ENCODE assay signal across 22 cellular contexts in the genomic region with DNA sequence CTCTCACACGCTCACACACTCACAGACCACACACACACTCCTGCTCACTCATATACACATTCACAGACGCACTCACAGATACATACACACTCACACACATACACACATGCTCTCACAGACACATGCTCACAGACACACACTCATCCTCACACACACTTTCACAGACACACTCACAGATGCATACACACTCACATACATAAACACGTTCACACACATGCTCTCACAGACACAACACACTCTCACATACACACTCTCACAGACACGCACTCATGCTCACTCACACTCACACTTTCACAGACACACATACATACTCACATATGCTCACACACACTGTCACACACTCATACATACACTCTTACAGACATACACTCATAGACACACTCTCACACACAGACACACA.
DNase-seq lines count a peak whose midpoint lies in the region; ATAC-seq, FAIRE-seq and TF ChIP-seq lines count a peak whose summit lies in the region.
"Had no signal": no experiment of that assay in that cellular context is flagged by ENCODE, and none has a peak within 500 bp of the region (broad histone marks: within the 10 kb centered on the region; RNA-seq: fewer than 3 reads in every experiment).

No MANE protein-coding gene starts in this region.

- ATAC-seq in IMR-90 (ENCODE audit: low read depth) (no peak), left lobe of liver (no peak), GM19455 (IDR thresholded peaks at IDR 0.05; ENCODE audit: unreplicated experiment) (no peak), HG03342 (IDR thresholded peaks at IDR 0.05; ENCODE audit: unreplicated experiment) (no peak)
- ATAC-seq: A549, GM23338 had no signal

- no peaks in the 10 kb centered on the region for H3K79me1 ChIP-seq in IMR-90 (ENCODE audit: low read depth in 1 of 2, low read length in 2 of 2)
- H3K79me1 ChIP-seq in H1 (ENCODE audit: low read depth, low read length) = no peaks in the 10 kb centered on the region

- no peak overlapping the region for H2AFZ ChIP-seq in IMR-90 (replicated peaks; ENCODE audit: low read length, poor library complexity)
- H2AFZ ChIP-seq in H1 (ENCODE audit: low read length) = no peak overlapping the region
- H2AFZ ChIP-seq: GM23338 had no signal

- H3K4me1 ChIP-seq in HEK293 (ENCODE audit: control insufficient read depth, insufficient read depth, low read length) (no peaks in the 10 kb centered on the region), IMR-90 (ENCODE audit: control insufficient read depth, insufficient read depth, low read length) (no peaks in the 10 kb centered on the region), H1 (replicated peaks in 1 of 4; ENCODE audit: control insufficient read depth in 3 of 4, insufficient read depth in 4 of 4, low read length in 3 of 4) (peaks cover 0 to 5% (median 0%) of the 10 kb centered on the region in 4 experiments; a peak in 2 of 7 replicates)
- H3K4me1 ChIP-seq: A549, BE2C, HAP-1 had no signal

- in situ Hi-C loops in IMR-90 (cut with MboI; ENCODE audit: low sequenced_read_pairs) = no loop called here

- H2AK9ac ChIP-seq in IMR-90 (replicated peaks; ENCODE audit: low read depth, low read length, poor library complexity) = no peak overlapping the region

- intact Hi-C loops in IMR-90 (cut with micrococcal nuclease) = no loop called here

- FAIRE-seq in H1 (lab: Jason Lieb, UNC) = no peak
- peak; percentile 98 for FAIRE-seq in urothelium cell line (lab: Jason Lieb, UNC)
- FAIRE-seq: A549, G401.6, GM12892, H54 had no signal

- dilution Hi-C loops in IMR-90 (cut with HindIII; ENCODE audit: low sequenced_read_pairs, unreplicated experiment) = no loop called here

- H3K56ac ChIP-seq in IMR-90 (ENCODE audit: extremely low read depth, insufficient read depth, low read length) (no peak overlapping the region), H1 (replicated peaks; ENCODE audit: insufficient read length, low read depth, low read length) (peak overlapping the region; percentile 88)

- TF ChIP-seq POLR2A in IMR-90 (IDR thresholded peaks at IDR 0.05; ENCODE audit: low read depth, low read length) (no peak), H1 (IDR thresholded peaks at IDR 0.05; ENCODE audit: control extremely low read depth in 1 of 2, low read depth in 2 of 2, low read length in 2 of 2) (no peak)

- no peak overlapping the region for H4K8ac ChIP-seq in IMR-90 (ENCODE audit: low read depth in 2 of 2, low read length in 2 of 2)
- H4K8ac ChIP-seq in H1 (ENCODE audit: extremely low read depth, insufficient read depth, low read length) = no peak overlapping the region

- H4K20me1 ChIP-seq in IMR-90 (ENCODE audit: insufficient read depth, low read length) = no peaks in the 10 kb centered on the region
- H4K20me1 ChIP-seq in H1 (replicated peaks in 1 of 2; ENCODE audit: control insufficient read depth in 1 of 2, insufficient read depth in 2 of 2, low read length in 2 of 2) = peaks cover 0 to 4% of the 10 kb centered on the region in 2 experiments
- H4K20me1 ChIP-seq: BLaER1 treated with 17β-estradiol and CSF1 and Interleukin-3, amounts not matched to agents 10 nM and 100 nM had no signal

- no TSS peak for BruUV-seq in IMR-90 (replicated peaks; lab: Mats Ljungman, UMichigan)

- H2AK5ac ChIP-seq in IMR-90 (ENCODE audit: low read depth, low read length) (no peak overlapping the region), H1 (ENCODE audit: low read depth, low read length) (peak overlapping the region; percentile 56; the same call in 1 of the 2 replicates)

- H3K9me3 ChIP-seq in HEK293 (ENCODE audit: control insufficient read depth, insufficient read depth, low read depth, low read length) (no peaks in the 10 kb centered on the region), IMR-90 (ENCODE audit: control insufficient read depth, insufficient read depth, low read length) (peaks cover 41% of the 10 kb centered on the region), H1 (ENCODE audit: insufficient read depth in 2 of 2, low read depth in 1 of 2, low read length in 1 of 2) (no peaks in the 10 kb centered on the region)
- H3K9me3 ChIP-seq: A549; BLaER1 treated with 17β-estradiol and CSF1 and Interleukin-3, amounts not matched to agents 10 nM and 100 nM; HAP-1 had no signal

- no peak overlapping the region for H4K5ac ChIP-seq in IMR-90 (ENCODE audit: low read depth, low read length)
- no peak overlapping the region for H4K5ac ChIP-seq in H1 (ENCODE audit: insufficient read length, low read depth, low read length)

- H2BK5ac ChIP-seq in IMR-90 (ENCODE audit: low read depth, low read length, poor library complexity, severe bottlenecking) (peak overlapping the region; percentile 70), H1 (ENCODE audit: low read depth, low read length) (peak overlapping the region; percentile 72)

- no peak overlapping the region for H3K23ac ChIP-seq in IMR-90 (ENCODE audit: low read depth, low read length)
- no peak overlapping the region for H3K23ac ChIP-seq in H1 (ENCODE audit: insufficient read length)

- H3K18ac ChIP-seq in IMR-90 (ENCODE audit: low read depth, low read length) (no peak overlapping the region), H1 (ENCODE audit: extremely low read depth, low read length) (no peak overlapping the region)

- no peaks in the 10 kb centered on the region for H3K36me3 ChIP-seq in HEK293 (ENCODE audit: control insufficient read depth in 2 of 2, insufficient read depth in 1 of 2, low read length in 2 of 2)
- no peaks in the 10 kb centered on the region for H3K36me3 ChIP-seq in IMR-90 (ENCODE audit: control insufficient read depth, insufficient read depth, low read length)
- H3K36me3 ChIP-seq in H1 (ENCODE audit: control insufficient read depth in 2 of 4, insufficient read depth in 4 of 4, low read length in 3 of 4) = no peaks in the 10 kb centered on the region
- H3K36me3 ChIP-seq: BE2C; BLaER1 treated with 17β-estradiol and CSF1 and Interleukin-3, amounts not matched to agents 10 nM and 100 nM; HAP-1 had no signal

- no peak overlapping the region for H2BK120ac ChIP-seq in IMR-90 (ENCODE audit: low read depth, low read length)
- no peak overlapping the region for H2BK120ac ChIP-seq in H1 (replicated peaks; ENCODE audit: low read depth, low read length)

- H2BK20ac ChIP-seq in IMR-90 (ENCODE audit: low read depth, low read length) = no peak overlapping the region
- H2BK20ac ChIP-seq in H1 (ENCODE audit: low read length) = 0 out of 2 replicates have a peak overlapping the region, but pooled peaks have one; percentile 2

- CTCF ChIA-PET in HEK293 (lab: Yijun Ruan, JAX) (no interaction called here), IMR-90 (lab: Yijun Ruan, JAX) (no interaction called here), H1 (lab: Charles Lee; ENCODE audit: partially characterized antibody) (no interaction called here)

- POLR2A ChIA-PET in HEK293 (lab: Yijun Ruan, JAX) = no interaction called here
- POLR2A ChIA-PET in IMR-90 (lab: Charles Lee; ENCODE audit: unreplicated experiment) = no interaction called here
- POLR2A ChIA-PET in H1 (lab: Charles Lee; ENCODE audit: partially characterized antibody) = no interaction called here

- no peaks in the 10 kb centered on the region for H3K9me1 ChIP-seq in IMR-90 (ENCODE audit: insufficient read depth, low read length)

- TF ChIP-seq CTCF in HEK293 (tag by site-specific recombination; IDR thresholded peaks at IDR 0.05) (no peak), IMR-90 (conservative IDR thresholded peaks at IDR 0.05; ENCODE audit: low read depth, low read length) (no peak), H1 (IDR thresholded peaks at IDR 0.05; ENCODE audit: control extremely low read depth in 1 of 3, insufficient read depth in 1 of 3, low read depth in 1 of 3, low read length in 3 of 3) (no peak)

- H3K27ac ChIP-seq in HEK293 (ENCODE audit: extremely low read depth, low read depth, low read length) = no peak overlapping the region
- H3K27ac ChIP-seq in IMR-90 (ENCODE audit: insufficient read depth, low read length) = no peak overlapping the region
- no peak overlapping the region for H3K27ac ChIP-seq in H1 (ENCODE audit: low read depth, low read length)
- H3K27ac ChIP-seq: A549; BLaER1 treated with 17β-estradiol and CSF1 and Interleukin-3, amounts not matched to agents 10 nM and 100 nM had no signal

- no peak overlapping the region for H3K4me2 ChIP-seq in IMR-90 (ENCODE audit: low read depth, low read length)
- H3K4me2 ChIP-seq in H1 (ENCODE audit: insufficient read depth in 1 of 2, low read depth in 2 of 2, low read length in 2 of 2) = no peak overlapping the region
- H3K4me2 ChIP-seq: A549; BLaER1 treated with 17β-estradiol and CSF1 and Interleukin-3, amounts not matched to agents 10 nM and 100 nM; GM23338 had no signal

- no peak overlapping the region for H3K9ac ChIP-seq in IMR-90 (ENCODE audit: low read depth, low read length)
- no peak overlapping the region for H3K9ac ChIP-seq in H1 (replicated peaks in 1 of 4; ENCODE audit: extremely low read depth in 1 of 4, low read depth in 3 of 4, low read length in 3 of 4)
- H3K9ac ChIP-seq: BLaER1 treated with 17β-estradiol and CSF1 and Interleukin-3, amounts not matched to agents 10 nM and 100 nM had no signal

- H2BK12ac ChIP-seq in H1 (ENCODE audit: low read depth, low read length) = peak overlapping the region; percentile 90; the same call in 1 of the 2 replicates

- no peak overlapping the region for H3K14ac ChIP-seq in IMR-90 (replicated peaks; ENCODE audit: low read depth, low read length)
- H3K14ac ChIP-seq in H1 (ENCODE audit: insufficient read length) = no peak overlapping the region

- H2BK15ac ChIP-seq in IMR-90 (ENCODE audit: low read depth, low read length) (no peak overlapping the region), H1 (ENCODE audit: low read length) (peak overlapping the region; percentile 89)

- TF ChIP-seq RAD21 in IMR-90 (IDR thresholded peaks at IDR 0.05; ENCODE audit: low read length) = no peak
- TF ChIP-seq RAD21 in H1 (IDR thresholded peaks at IDR 0.05 in 1 of 2, conservative IDR thresholded peaks at IDR 0.05 in 1 of 2; ENCODE audit: low read depth in 2 of 2, low read length in 2 of 2) = no peak

- H3K23me2 ChIP-seq in H1 (ENCODE audit: low read depth, low read length) = peaks cover 7% of the 10 kb centered on the region; the same call in 1 of the 2 replicates

- WGBS in IMR-90 (ENCODE audit: extremely low coverage in 2 of 2, insufficient read length in 1 of 2), 2 experiments = 66% methylated on average over 4 of the region's 4 CpGs; no CpG with 5 or more reads in 1 of the 2 experiments
- 96% methylated on average over 4 of the region's 4 CpGs; no CpG with 5 or more reads in 1 of the 2 experiments for WGBS in H1 (ENCODE audit: extremely low coverage in 1 of 2, insufficient coverage in 1 of 2, insufficient read length in 1 of 2, insufficient replicate concordance in 2 of 2, low coverage in 1 of 2, low lambda C conversion rate in 2 of 2, missing lambda C conversion rate in 1 of 2), 2 experiments

- H4K91ac ChIP-seq in IMR-90 (ENCODE audit: insufficient read depth, low read depth, low read length) = no peak overlapping the region
- H4K91ac ChIP-seq in H1 (replicated peaks; ENCODE audit: insufficient read length, low read length) = peak overlapping the region; percentile 25

- H3K79me2 ChIP-seq in H1 (ENCODE audit: control insufficient read depth in 1 of 2, insufficient read depth in 2 of 2, low read length in 2 of 2) = no peaks in the 10 kb centered on the region; a peak in 1 of 4 replicates

- H3K4me3 ChIP-seq in HEK293 (ENCODE audit: low read depth, low read length) = no peak overlapping the region
- H3K4me3 ChIP-seq in IMR-90 (ENCODE audit: insufficient read depth, low read depth, low read length) = no peak overlapping the region
- H3K4me3 ChIP-seq in H1 (ENCODE audit: extremely low read depth in 1 of 4, insufficient read depth in 2 of 4, low read depth in 3 of 4, low read length in 4 of 4) = no peak overlapping the region
- H3K4me3 ChIP-seq: A549; BLaER1 treated with 17β-estradiol and CSF1 and Interleukin-3, amounts not matched to agents 10 nM and 100 nM; GM23338; HAP-1 had no signal

- no peaks in the 10 kb centered on the region for H3K27me3 ChIP-seq in IMR-90 (ENCODE audit: control insufficient read depth, insufficient read depth, low read length)
- no peaks in the 10 kb centered on the region for H3K27me3 ChIP-seq in H1 (replicated peaks in 1 of 4; ENCODE audit: control insufficient read depth in 3 of 4, extremely low read depth in 1 of 4, insufficient read depth in 3 of 4, low read length in 3 of 4)
- H3K27me3 ChIP-seq: BE2C; BLaER1 treated with 17β-estradiol and CSF1 and Interleukin-3, amounts not matched to agents 10 nM and 100 nM had no signal

- no peak overlapping the region for H3K4ac ChIP-seq in IMR-90 (ENCODE audit: low read depth, low read length)
- peak overlapping the region; percentile 46 for H3K4ac ChIP-seq in H1 (replicated peaks; ENCODE audit: insufficient read length, low read depth, low read length)

- no peak for TF ChIP-seq EP300 in H1 (IDR thresholded peaks at IDR 0.05; ENCODE audit: borderline replicate concordance in 1 of 2, low read depth in 2 of 2, low read length in 2 of 2)

- DNase-seq in IMR-90 (no peak), H1 (ENCODE audit: low read depth in 1 of 2, low spot score in 2 of 2) (no peak), urothelium cell line (ENCODE audit: low spot score) (no peak), left lobe of liver (ENCODE audit: low spot score) (no peak)
- DNase-seq: 8988T; ACHN; AML-193; BE2C; Calu3; CD4-positive, alpha-beta memory T cell; COR-L47; DND-41 had no signal
